Comparison of ENCODE assay signal across 1 cellular context in the genomic region with DNA sequence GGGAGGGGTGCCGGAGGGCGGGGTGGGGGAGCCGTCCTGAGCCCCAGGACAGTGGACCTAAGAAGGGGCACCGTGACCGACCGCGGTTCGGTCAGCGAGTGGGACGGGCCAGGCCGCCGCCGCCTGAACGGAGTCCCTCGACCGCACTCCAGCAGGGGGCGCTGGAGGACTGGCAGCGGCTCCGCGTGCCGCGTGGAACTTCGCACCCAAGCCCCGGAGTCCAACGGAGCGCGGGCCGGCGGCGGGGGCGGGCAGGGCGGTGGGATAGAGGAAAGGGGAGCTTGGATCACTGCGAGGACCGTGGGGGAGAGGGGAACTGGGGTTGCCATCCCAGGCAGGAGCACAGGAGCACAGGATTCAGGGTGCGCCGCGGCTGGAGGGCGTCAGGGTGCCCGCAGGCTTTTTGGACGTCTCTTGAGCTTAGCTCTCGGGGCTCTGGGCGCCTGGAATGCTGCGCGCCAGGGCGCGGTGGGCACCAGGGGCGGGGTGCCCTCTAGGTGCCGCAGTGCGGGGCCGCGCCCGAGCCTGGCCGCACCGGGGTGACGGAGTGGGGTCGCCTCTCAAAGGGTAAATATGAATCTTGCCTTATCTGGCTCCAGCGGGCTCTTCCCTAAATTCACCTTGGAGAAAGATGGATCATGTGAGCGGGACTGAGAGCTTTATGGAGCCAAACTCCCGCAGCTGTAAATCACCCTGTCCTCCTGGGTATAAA.
TF ChIP-seq lines count a peak whose summit lies in the region.

No MANE protein-coding gene starts in this region.

TF ChIP-seq in K562, 482 proteins besides CTCF, POLR2A, EP300 and RAD21 (continued from another document and continues in another):
- TF ChIP-seq MAZ (CRISPR knock-in tag; conservative IDR thresholded peaks at IDR 0.05 in 1 of 2, IDR thresholded peaks at IDR 0.05 in 1 of 2) (peak in 1 of 2 experiments; percentile 49; a peak in 3 of 4 replicates), CBFA2T2 (conservative IDR thresholded peaks at IDR 0.05) (no peak), NELFE (IDR thresholded peaks at IDR 0.05; ENCODE audit: insufficient read depth, insufficient read length) (no peak), PCBP1 (IDR thresholded peaks at IDR 0.05; ENCODE audit: low read depth, low read length, poor library complexity, severe bottlenecking) (peak; percentile 5), DPF2 (IDR thresholded peaks at IDR 0.05) (no peak), ZBTB33 (CRISPR knock-in tag; IDR thresholded peaks at IDR 0.05) (no peak), SP1 (CRISPR knock-in tag; IDR thresholded peaks at IDR 0.05) (peak; percentile 68; the same call in 1 of the 2 replicates), ZEB2 (IDR thresholded peaks at IDR 0.05) (no peak), ZNF311 (CRISPR knock-in tag; IDR thresholded peaks at IDR 0.05) (no peak), SAFB (IDR thresholded peaks at IDR 0.05; ENCODE audit: borderline replicate concordance, low read depth, low read length) (peak; percentile 80), ATF6 (CRISPR knock-in tag; IDR thresholded peaks at IDR 0.05) (peak; percentile 88; the same call in 1 of the 2 replicates), YBX1 (IDR thresholded peaks at IDR 0.05) (no peak), ZNF3 (CRISPR knock-in tag; IDR thresholded peaks at IDR 0.05) (no peak), TSC22D4 (tag; IDR thresholded peaks at IDR 0.05) (no peak), TCFL5 (CRISPR knock-in tag; conservative IDR thresholded peaks at IDR 0.05) (no peak), ESRRA (IDR thresholded peaks at IDR 0.05; ENCODE audit: borderline replicate concordance, low read depth) (peak; percentile 32; the same call in 1 of the 2 replicates), ZNF146 (CRISPR knock-in tag; IDR thresholded peaks at IDR 0.05; ENCODE audit: unreplicated experiment) (no peak), CTCFL (IDR thresholded peaks at IDR 0.05; ENCODE audit: borderline replicate concordance, insufficient read depth, low read depth, low read length, poor library complexity, severe bottlenecking) (peak; percentile 80), NCOA6 (IDR thresholded peaks at IDR 0.05) (no peak), E2F6 (IDR thresholded peaks at IDR 0.05; ENCODE audit: borderline replicate concordance in 1 of 2, extremely low read depth in 1 of 2, insufficient read depth in 1 of 2, insufficient read length in 1 of 2, low read depth in 1 of 2, low read length in 1 of 2, poor library complexity in 1 of 2, severe bottlenecking in 1 of 2) (peak; percentile 96 to 99), ZNF695 (CRISPR knock-in tag; IDR thresholded peaks at IDR 0.05) (no peak), ZZZ3 (IDR thresholded peaks at IDR 0.05) (no peak), TEAD4 (IDR thresholded peaks at IDR 0.05; ENCODE audit: low read length) (no peak), TEAD4 (CRISPR knock-in tag; IDR thresholded peaks at IDR 0.05; ENCODE audit: borderline replicate concordance) (no peak), TOE1 (IDR thresholded peaks at IDR 0.05; ENCODE audit: borderline replicate concordance) (no peak; the same call in 1 of the 2 replicates), TOE1 (CRISPR knock-in tag; IDR thresholded peaks at IDR 0.05; ENCODE audit: borderline replicate concordance, low read depth) (no peak), NONO (IDR thresholded peaks at IDR 0.05; ENCODE audit: low read depth in 2 of 2, low read length in 1 of 2) (no peak), NFIX (CRISPR knock-in tag; IDR thresholded peaks at IDR 0.05; ENCODE audit: low read depth) (no peak), RBFOX2 (IDR thresholded peaks at IDR 0.05; ENCODE audit: low read depth, low read length) (peak; percentile 50), TARDBP (IDR thresholded peaks at IDR 0.05) (no peak), GABPA (tag; conservative IDR thresholded peaks at IDR 0.05; ENCODE audit: low read depth) (no peak), CBFB (CRISPR knock-in tag; IDR thresholded peaks at IDR 0.05) (peak; percentile 97), XRCC5 (IDR thresholded peaks at IDR 0.05; ENCODE audit: low read depth, low read length) (no peak), RBM22 (IDR thresholded peaks at IDR 0.05; ENCODE audit: low read depth, low read length, poor library complexity, severe bottlenecking) (no peak)
- TF ChIP-seq, protein P1, sequence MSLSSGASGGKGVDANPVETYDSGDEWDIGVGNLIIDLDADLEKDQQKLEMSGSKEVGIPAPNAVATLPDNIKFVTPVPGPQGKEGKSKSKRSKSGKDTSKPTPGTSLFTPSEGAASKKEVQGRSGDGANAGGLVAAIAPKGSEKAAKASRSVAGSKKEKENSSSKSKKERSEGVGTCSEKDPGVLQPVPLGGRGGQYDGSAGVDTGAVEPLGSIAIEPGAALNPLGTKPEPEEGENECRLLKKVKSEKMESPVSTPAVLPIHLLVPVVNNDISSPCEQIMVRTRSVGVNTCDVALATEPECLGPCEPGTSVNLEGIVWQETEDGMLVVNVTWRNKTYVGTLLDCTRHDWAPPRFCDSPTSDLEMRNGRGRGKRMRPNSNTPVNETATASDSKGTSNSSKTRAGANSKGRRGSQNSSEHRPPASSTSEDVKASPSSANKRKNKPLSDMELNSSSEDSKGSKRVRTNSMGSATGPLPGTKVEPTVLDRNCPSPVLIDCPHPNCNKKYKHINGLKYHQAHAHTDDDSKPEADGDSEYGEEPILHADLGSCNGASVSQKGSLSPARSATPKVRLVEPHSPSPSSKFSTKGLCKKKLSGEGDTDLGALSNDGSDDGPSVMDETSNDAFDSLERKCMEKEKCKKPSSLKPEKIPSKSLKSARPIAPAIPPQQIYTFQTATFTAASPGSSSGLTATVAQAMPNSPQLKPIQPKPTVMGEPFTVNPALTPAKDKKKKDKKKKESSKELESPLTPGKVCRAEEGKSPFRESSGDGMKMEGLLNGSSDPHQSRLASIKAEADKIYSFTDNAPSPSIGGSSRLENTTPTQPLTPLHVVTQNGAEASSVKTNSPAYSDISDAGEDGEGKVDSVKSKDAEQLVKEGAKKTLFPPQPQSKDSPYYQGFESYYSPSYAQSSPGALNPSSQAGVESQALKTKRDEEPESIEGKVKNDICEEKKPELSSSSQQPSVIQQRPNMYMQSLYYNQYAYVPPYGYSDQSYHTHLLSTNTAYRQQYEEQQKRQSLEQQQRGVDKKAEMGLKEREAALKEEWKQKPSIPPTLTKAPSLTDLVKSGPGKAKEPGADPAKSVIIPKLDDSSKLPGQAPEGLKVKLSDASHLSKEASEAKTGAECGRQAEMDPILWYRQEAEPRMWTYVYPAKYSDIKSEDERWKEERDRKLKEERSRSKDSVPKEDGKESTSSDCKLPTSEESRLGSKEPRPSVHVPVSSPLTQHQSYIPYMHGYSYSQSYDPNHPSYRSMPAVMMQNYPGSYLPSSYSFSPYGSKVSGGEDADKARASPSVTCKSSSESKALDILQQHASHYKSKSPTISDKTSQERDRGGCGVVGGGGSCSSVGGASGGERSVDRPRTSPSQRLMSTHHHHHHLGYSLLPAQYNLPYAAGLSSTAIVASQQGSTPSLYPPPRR (CRISPR knock-in tag; IDR thresholded peaks at IDR 0.05; ENCODE audit: borderline replicate concordance) = 0 out of 2 replicates have a peak, but pooled peaks have one; percentile 45
- TF ChIP-seq, protein P2, sequence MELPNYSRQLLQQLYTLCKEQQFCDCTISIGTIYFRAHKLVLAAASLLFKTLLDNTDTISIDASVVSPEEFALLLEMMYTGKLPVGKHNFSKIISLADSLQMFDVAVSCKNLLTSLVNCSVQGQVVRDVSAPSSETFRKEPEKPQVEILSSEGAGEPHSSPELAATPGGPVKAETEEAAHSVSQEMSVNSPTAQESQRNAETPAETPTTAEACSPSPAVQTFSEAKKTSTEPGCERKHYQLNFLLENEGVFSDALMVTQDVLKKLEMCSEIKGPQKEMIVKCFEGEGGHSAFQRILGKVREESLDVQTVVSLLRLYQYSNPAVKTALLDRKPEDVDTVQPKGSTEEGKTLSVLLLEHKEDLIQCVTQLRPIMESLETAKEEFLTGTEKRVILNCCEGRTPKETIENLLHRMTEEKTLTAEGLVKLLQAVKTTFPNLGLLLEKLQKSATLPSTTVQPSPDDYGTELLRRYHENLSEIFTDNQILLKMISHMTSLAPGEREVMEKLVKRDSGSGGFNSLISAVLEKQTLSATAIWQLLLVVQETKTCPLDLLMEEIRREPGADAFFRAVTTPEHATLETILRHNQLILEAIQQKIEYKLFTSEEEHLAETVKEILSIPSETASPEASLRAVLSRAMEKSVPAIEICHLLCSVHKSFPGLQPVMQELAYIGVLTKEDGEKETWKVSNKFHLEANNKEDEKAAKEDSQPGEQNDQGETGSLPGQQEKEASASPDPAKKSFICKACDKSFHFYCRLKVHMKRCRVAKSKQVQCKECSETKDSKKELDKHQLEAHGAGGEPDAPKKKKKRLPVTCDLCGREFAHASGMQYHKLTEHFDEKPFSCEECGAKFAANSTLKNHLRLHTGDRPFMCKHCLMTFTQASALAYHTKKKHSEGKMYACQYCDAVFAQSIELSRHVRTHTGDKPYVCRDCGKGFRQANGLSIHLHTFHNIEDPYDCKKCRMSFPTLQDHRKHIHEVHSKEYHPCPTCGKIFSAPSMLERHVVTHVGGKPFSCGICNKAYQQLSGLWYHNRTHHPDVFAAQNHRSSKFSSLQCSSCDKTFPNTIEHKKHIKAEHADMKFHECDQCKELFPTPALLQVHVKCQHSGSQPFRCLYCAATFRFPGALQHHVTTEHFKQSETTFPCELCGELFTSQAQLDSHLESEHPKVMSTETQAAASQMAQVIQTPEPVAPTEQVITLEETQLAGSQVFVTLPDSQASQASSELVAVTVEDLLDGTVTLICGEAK (IDR thresholded peaks at IDR 0.05) = no peak
- TF ChIP-seq, protein P2 (CRISPR knock-in tag; IDR thresholded peaks at IDR 0.05) = peak; percentile 30; the same call in 1 of the 2 replicates
